ENCODE assay signal across 18 cellular contexts in genomic region chr6:78489874-78490273, GRCh38.
DNase-seq lines count a peak whose midpoint lies in the region; ATAC-seq and TF ChIP-seq lines count a peak whose summit lies in the region.
"Had no signal": no experiment of that assay in that cellular context is flagged by ENCODE, and none has a peak within 500 bp of the region (broad histone marks: within the 10 kb centered on the region; RNA-seq: fewer than 3 reads in every experiment).

No MANE protein-coding gene starts in this region.

- H3K9me3 Mint-ChIP-seq in GM23338 (no peaks in the 10 kb centered on the region), HFFc6 (no peaks in the 10 kb centered on the region)
- H3K9me3 Mint-ChIP-seq: H9 had no signal

- DNase-seq in GM23338 (ENCODE audit: low spot score) = no peak
- peak; percentile 26 for DNase-seq in brain pericyte (ENCODE audit: low read depth, low spot score)
- DNase-seq in foreskin fibroblast = peak; percentile 21 to 28
- DNase-seq in dedifferentiated amniotic fluid mesenchymal stem cell (ENCODE audit: extremely low spot score) = no peak
- DNase-seq in NCI-H2196 treated with DMSO at 0.1 percent for 48 hours (lab: John Stamatoyannopoulos, UW; ENCODE audit: unreplicated experiment) = no peak
- no peak for DNase-seq in HFFc6
- DNase-seq: AML-193, Caco-2, DMS79 treated with DMSO at 0.1 percent for 48 hours, H9, NCI-H345, NCI-H526 treated with DMSO at 0.1 percent for 48 hours, PC-3, Right ventricle myocardium superior had no signal

- H3K27ac Mint-ChIP-seq in GM23338 = no peak overlapping the region
- H3K27ac Mint-ChIP-seq in HFFc6 = no peak overlapping the region
- H3K27ac Mint-ChIP-seq: H9 had no signal

- H3K4me3 ChIP-seq in ACC112 (ENCODE audit: low read depth, low read length) = peak overlapping the region; percentile 36; the same call in 1 of the 2 replicates
- no peak overlapping the region for H3K4me3 ChIP-seq in GM23338
- H3K4me3 ChIP-seq in foreskin fibroblast (ENCODE audit: low read depth in 1 of 2, low read length in 2 of 2) = no peak overlapping the region
- H3K4me3 ChIP-seq: A549 had no signal

- H3K4me1 ChIP-seq in ACC112 (ENCODE audit: control insufficient read depth, insufficient read depth, low read length, unreplicated experiment) = peaks cover 50% of the 10 kb centered on the region
- peaks cover 10% of the 10 kb centered on the region; the same call in 1 of the 2 replicates for H3K4me1 ChIP-seq in GM23338 (ENCODE audit: insufficient read depth)
- H3K4me1 ChIP-seq: A549, Caco-2 had no signal

- H3K9me2 ChIP-seq in GM23338 (ENCODE audit: insufficient read depth) = no peaks in the 10 kb centered on the region

- ATAC-seq in GM23338 (no peak), HG02798 (IDR thresholded peaks at IDR 0.05; ENCODE audit: poor library complexity, unreplicated experiment) (no peak)
- ATAC-seq: A549, PC-3, SK-N-SH treated with all-trans-retinoic acid at 6 μM for 48 hours had no signal

- no peaks in the 10 kb centered on the region for H3F3A ChIP-seq in GM23338 (replicated peaks; ENCODE audit: low read depth)

- H2AFZ ChIP-seq in ACC112 (ENCODE audit: low read length, unreplicated experiment) (peak overlapping the region; percentile 91), GM23338 (0 out of 2 replicates have a peak overlapping the region, but pooled peaks have one; percentile 19)

- H3K79me2 ChIP-seq in ACC112 (ENCODE audit: control insufficient read depth, insufficient read depth, low read length, unreplicated experiment) (no peaks in the 10 kb centered on the region), GM23338 (replicated peaks; ENCODE audit: insufficient read depth) (no peaks in the 10 kb centered on the region)

- no peaks in the 10 kb centered on the region for H4K20me1 ChIP-seq in GM23338 (replicated peaks; ENCODE audit: insufficient read depth)

- H3K27ac ChIP-seq in ACC112 (ENCODE audit: low read depth, low read length) (peak overlapping the region; percentile 36; the same call in 1 of the 2 replicates), GM23338 (ENCODE audit: low read depth) (no peak overlapping the region)
- H3K27ac ChIP-seq: A549 had no signal

- H3K4me2 ChIP-seq in GM23338 = no peak overlapping the region
- H3K4me2 ChIP-seq: A549 had no signal

- H3K4me1 Mint-ChIP-seq in GM23338 (peaks cover 17% of the 10 kb centered on the region; the same call in 2 of the 3 replicates), HFFc6 (ENCODE audit: low read depth) (peaks cover 50% of the 10 kb centered on the region)

- H3K36me3 ChIP-seq in ACC112 (ENCODE audit: insufficient read depth, low read length) (no peaks in the 10 kb centered on the region), GM23338 (ENCODE audit: insufficient read depth) (no peaks in the 10 kb centered on the region)

- H3K4me3 Mint-ChIP-seq in GM23338 (no peak overlapping the region), HFFc6 (no peak overlapping the region)
- H3K4me3 Mint-ChIP-seq: H9 had no signal

- no peak for TF ChIP-seq CTCF in GM23338 (conservative IDR thresholded peaks at IDR 0.05; ENCODE audit: low read depth in 2 of 2)
- no peak for TF ChIP-seq CTCF in foreskin fibroblast (IDR thresholded peaks at IDR 0.05; ENCODE audit: low read depth, low read length)
- no peak for TF ChIP-seq CTCF in HFFc6 (IDR thresholded peaks at IDR 0.05)

- H3K27me3 Mint-ChIP-seq in GM23338 (ENCODE audit: insufficient read depth, low read depth, poor library complexity) (no peaks in the 10 kb centered on the region), HFFc6 (ENCODE audit: insufficient read depth) (no peaks in the 10 kb centered on the region; the same call in 1 of the 2 replicates)

- no peaks in the 10 kb centered on the region for H3K36me3 Mint-ChIP-seq in GM23338 (ENCODE audit: low read depth)
- H3K36me3 Mint-ChIP-seq in HFFc6 (ENCODE audit: low read depth) = no peaks in the 10 kb centered on the region

- no peaks in the 10 kb centered on the region for H3K27me3 ChIP-seq in ACC112 (ENCODE audit: insufficient read depth, low read length)
- H3K27me3 ChIP-seq in GM23338 (ENCODE audit: insufficient read depth) = no peaks in the 10 kb centered on the region

TF ChIP-seq in GM23338, 12 proteins besides CTCF, POLR2A, EP300 and RAD21 (continues in another document):
- no peak for TF ChIP-seq EZH2 (IDR thresholded peaks at IDR 0.05; ENCODE audit: low read depth, unreplicated experiment)
- no peak for TF ChIP-seq NANOG (IDR thresholded peaks at IDR 0.05; ENCODE audit: borderline replicate concordance)
- TF ChIP-seq STAT1 (IDR thresholded peaks at IDR 0.05; ENCODE audit: unreplicated experiment) = no peak
- no peak for TF ChIP-seq REST (IDR thresholded peaks at IDR 0.05; ENCODE audit: unreplicated experiment)
- TF ChIP-seq EZH2phosphoT487 (IDR thresholded peaks at IDR 0.05; ENCODE audit: unreplicated experiment) = no peak
- TF ChIP-seq JUNB (IDR thresholded peaks at IDR 0.05; ENCODE audit: unreplicated experiment) = no peak
- TF ChIP-seq ETS1 (IDR thresholded peaks at IDR 0.05) = no peak
- TF ChIP-seq POLR2AphosphoS5 (IDR thresholded peaks at IDR 0.05; ENCODE audit: low read depth) = no peak
- no peak for TF ChIP-seq CREB1 (CRISPR knock-in tag; IDR thresholded peaks at IDR 0.05; ENCODE audit: low read depth)

Comparison
In these comparisons a context has a peak if more than half of its experiments do, and no peak if none do; other contexts are left out.
1. DNase-seq: peak in brain pericyte (single experiment) and foreskin fibroblast (2 of 2); none in GM23338 (single experiment), dedifferentiated amniotic fluid mesenchymal stem cell (single experiment), NCI-H2196 treated with DMSO at 0.1 percent for 48 hours (single experiment) and HFFc6 (single experiment).